In the genomic region with DNA sequence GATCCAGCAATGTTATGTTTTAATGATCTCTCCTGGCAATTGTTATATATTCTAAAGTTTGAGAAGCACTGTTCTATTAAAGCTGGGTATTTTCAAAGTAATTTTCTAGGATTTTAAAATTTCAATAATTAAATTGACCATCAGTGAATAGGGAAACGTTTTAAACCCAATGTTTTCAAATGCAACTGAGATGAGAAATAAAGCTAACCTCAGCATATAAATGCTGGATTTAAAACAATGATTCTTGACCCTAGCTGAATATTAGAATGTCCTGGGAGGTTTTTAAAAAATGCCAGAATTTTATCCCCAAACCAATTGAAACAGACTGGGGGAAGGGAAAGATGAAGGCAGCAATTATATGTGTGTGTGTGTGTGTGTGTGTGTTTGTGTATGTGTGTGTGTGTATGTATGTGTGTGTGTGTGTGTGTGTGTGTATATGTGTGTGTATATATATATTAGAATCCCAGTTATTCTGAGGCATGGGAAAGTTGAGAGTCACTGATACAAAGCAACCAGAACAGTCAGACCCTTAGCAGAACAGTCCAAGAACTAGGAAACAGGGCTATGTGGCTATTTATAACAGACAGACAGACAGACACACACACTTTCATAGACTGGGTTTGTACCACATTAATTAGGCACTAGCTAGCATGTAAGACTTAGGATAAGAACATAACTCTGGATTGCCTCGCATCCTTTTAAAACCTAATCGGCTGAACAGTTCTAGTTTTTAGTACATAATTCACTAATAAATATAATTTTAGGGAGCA, we compare ENCODE assay signal across 1 cellular context.
TF ChIP-seq lines count a peak whose summit lies in the region.

No MANE protein-coding gene starts in this region.

TF ChIP-seq in GM23338, 12 proteins besides CTCF, POLR2A, EP300 and RAD21 (continued from another document):
- TF ChIP-seq, protein P1, sequence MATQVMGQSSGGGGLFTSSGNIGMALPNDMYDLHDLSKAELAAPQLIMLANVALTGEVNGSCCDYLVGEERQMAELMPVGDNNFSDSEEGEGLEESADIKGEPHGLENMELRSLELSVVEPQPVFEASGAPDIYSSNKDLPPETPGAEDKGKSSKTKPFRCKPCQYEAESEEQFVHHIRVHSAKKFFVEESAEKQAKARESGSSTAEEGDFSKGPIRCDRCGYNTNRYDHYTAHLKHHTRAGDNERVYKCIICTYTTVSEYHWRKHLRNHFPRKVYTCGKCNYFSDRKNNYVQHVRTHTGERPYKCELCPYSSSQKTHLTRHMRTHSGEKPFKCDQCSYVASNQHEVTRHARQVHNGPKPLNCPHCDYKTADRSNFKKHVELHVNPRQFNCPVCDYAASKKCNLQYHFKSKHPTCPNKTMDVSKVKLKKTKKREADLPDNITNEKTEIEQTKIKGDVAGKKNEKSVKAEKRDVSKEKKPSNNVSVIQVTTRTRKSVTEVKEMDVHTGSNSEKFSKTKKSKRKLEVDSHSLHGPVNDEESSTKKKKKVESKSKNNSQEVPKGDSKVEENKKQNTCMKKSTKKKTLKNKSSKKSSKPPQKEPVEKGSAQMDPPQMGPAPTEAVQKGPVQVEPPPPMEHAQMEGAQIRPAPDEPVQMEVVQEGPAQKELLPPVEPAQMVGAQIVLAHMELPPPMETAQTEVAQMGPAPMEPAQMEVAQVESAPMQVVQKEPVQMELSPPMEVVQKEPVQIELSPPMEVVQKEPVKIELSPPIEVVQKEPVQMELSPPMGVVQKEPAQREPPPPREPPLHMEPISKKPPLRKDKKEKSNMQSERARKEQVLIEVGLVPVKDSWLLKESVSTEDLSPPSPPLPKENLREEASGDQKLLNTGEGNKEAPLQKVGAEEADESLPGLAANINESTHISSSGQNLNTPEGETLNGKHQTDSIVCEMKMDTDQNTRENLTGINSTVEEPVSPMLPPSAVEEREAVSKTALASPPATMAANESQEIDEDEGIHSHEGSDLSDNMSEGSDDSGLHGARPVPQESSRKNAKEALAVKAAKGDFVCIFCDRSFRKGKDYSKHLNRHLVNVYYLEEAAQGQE (IDR thresholded peaks at IDR 0.05; ENCODE audit: unreplicated experiment): no peak
